Comparison of ENCODE assay signal across 9 cellular contexts in genomic region chr11:117231637-117232021, GRCh38. TPM values are rescaled to one million over a fixed set of nuclear protein-coding genes. Genes with fewer than 3 reads are reported as not detected.
A peak's percentile ranks its signal among the peaks of the same experiment; 100 is the strongest.
DNase-seq lines count a peak whose midpoint lies in the region; ATAC-seq, FAIRE-seq and TF ChIP-seq lines count a peak whose summit lies in the region.
"Had no signal": no experiment of that assay in that cellular context is flagged by ENCODE, and none has a peak within 500 bp of the region (broad histone marks: within the 10 kb centered on the region; RNA-seq: fewer than 3 reads in every experiment).

No MANE protein-coding gene starts in this region.

- ATAC-seq in A549 (no peak; a peak in 1 of 6 replicates), HG03354 (IDR thresholded peaks at IDR 0.05; ENCODE audit: poor library complexity, severe bottlenecking, unreplicated experiment) (no peak)

- H3K4me2 ChIP-seq in A549 = peak overlapping the region; percentile 89

- H3K27me3 ChIP-seq in brain microvascular endothelial cell (replicated peaks) = no peaks in the 10 kb centered on the region

- H3K36me3 ChIP-seq in brain microvascular endothelial cell (replicated peaks) = peaks cover 27% of the 10 kb centered on the region

- peaks cover 12% of the 10 kb centered on the region; the same call in 1 of the 3 replicates for H3K4me1 ChIP-seq in A549

- H3K4me3 ChIP-seq in A549 = peak overlapping the region; percentile 60
- H3K4me3 ChIP-seq in brain microvascular endothelial cell (ENCODE audit: low read depth, low read length) = peak overlapping the region; percentile 94

- peak overlapping the region; percentile 85 for H3K27ac Mint-ChIP-seq in mesothelial cell of epicardium

- TF ChIP-seq CTCF in A549 (IDR thresholded peaks at IDR 0.05) = no peak
- TF ChIP-seq CTCF in brain microvascular endothelial cell (IDR thresholded peaks at IDR 0.05; ENCODE audit: low read depth, low read length, missing control alignments) = no peak
- TF ChIP-seq CTCF in mesothelial cell of epicardium (IDR thresholded peaks at IDR 0.05; ENCODE audit: unreplicated experiment) = no peak

- peak overlapping the region; percentile 100 for H3K4me3 Mint-ChIP-seq in mesothelial cell of epicardium

- in situ Hi-C loops in brain microvascular endothelial cell (cut with HindIII; ENCODE audit: low pct_ligation_motif_present, low sequenced_read_pairs) = no loop called here

- H3K27me3 Mint-ChIP-seq in mesothelial cell of epicardium (ENCODE audit: low read depth) = no peaks in the 10 kb centered on the region

- no peak for TF ChIP-seq RAD21 in A549 (conservative IDR thresholded peaks at IDR 0.05 in 1 of 2, IDR thresholded peaks at IDR 0.05 in 1 of 2)

- H3K36me3 Mint-ChIP-seq in mesothelial cell of epicardium = peaks cover 8% of the 10 kb centered on the region

- CTCF ChIA-PET in A549 (lab: Yijun Ruan, JAX) = interaction anchor here (0.7 to 1.4 kb wide), 6 partner anchors 9 to 352 kb away, joined by 3 read pairs; no protein-coding TSS in a partner anchor

- POLR2A ChIA-PET in A549 (lab: Yijun Ruan, JAX) = interaction anchor here (0.9 to 1.5 kb wide), 2 partner anchors 96 to 441 kb away, joined by 3 to 4 read pairs; partner anchors contain the start of genes APOA5 and CEP164

- peak overlapping the region; percentile 82 to 100 for H3K27ac ChIP-seq in A549
- H3K27ac ChIP-seq in brain microvascular endothelial cell = peak overlapping the region; percentile 51

- no peak for TF ChIP-seq EP300 in A549 (IDR thresholded peaks at IDR 0.05)

- H3K9me3 Mint-ChIP-seq in mesothelial cell of epicardium = no peaks in the 10 kb centered on the region

- WGBS in A549 (ENCODE audit: missing lambda C conversion rate) = 1% methylated on average over 12 of the region's 13 CpGs

- FAIRE-seq in A549 (lab: Jason Lieb, UNC) = no peak
- FAIRE-seq: endometrium had no signal

- no peaks in the 10 kb centered on the region for H3K9me3 ChIP-seq in A549

- TF ChIP-seq POLR2A in A549 (IDR thresholded peaks at IDR 0.05; ENCODE audit: low read length) = no peak

- peaks cover 32% of the 10 kb centered on the region for H3K4me1 Mint-ChIP-seq in mesothelial cell of epicardium

- no peak for DNase-seq in A549 (ENCODE audit: low read depth in 1 of 2, low spot score in 1 of 2)
- DNase-seq in HT-29 (ENCODE audit: low spot score) = peak; percentile 37
- DNase-seq in brain microvascular endothelial cell = no peak
- DNase-seq in mesothelial cell of epicardium (ENCODE audit: low spot score in 2 of 2, unreplicated experiment in 2 of 2) = no peak
- DNase-seq in stimulated activated CD4-positive, alpha-beta T cell treated with anti-CD3 and anti-CD28 coated beads, Interleukin-2, amount 100 ng/mL, for 48 hours = no peak
- no peak for DNase-seq in NCI-H2029 treated with DMSO at 0.1 percent for 48 hours (lab: John Stamatoyannopoulos, UW)
- no peak for DNase-seq in SK-N-DZ (ENCODE audit: low spot score)

TF ChIP-seq in A549, 52 proteins besides CTCF, POLR2A, EP300 and RAD21:
- TF ChIP-seq MAX (IDR thresholded peaks at IDR 0.05) (0 out of 2 replicates have a peak, but pooled peaks have one; percentile 0), POLR2AphosphoS2 (conservative IDR thresholded peaks at IDR 0.05; ENCODE audit: low read length) (no peak), HMGXB4 (CRISPR knock-in tag; IDR thresholded peaks at IDR 0.05; ENCODE audit: borderline replicate concordance) (no peak), ZC3H11A (IDR thresholded peaks at IDR 0.05) (no peak), RNF2 (IDR thresholded peaks at IDR 0.05; ENCODE audit: borderline replicate concordance, low read depth) (no peak)
TF ChIP-seq in A549: peak in this region for 1.

RNA-seq across cellular contexts. Expression of gene PCSK7, which starts 0.2 kb away (rescaled TPM):
- polyA plus RNA-seq in A549 (2011; rRNA removed) = 9.8 and 12.8 TPM in 2 replicates
- 19.0 and 21.8 TPM in 2 replicates for polyA plus RNA-seq in A549 (2012; cell fraction: cytosol; rRNA removed)
- polyA plus RNA-seq in A549 (2012; cell fraction: nucleus; rRNA removed) = 55.7 and 65.6 TPM in 2 replicates
- 17.8 to 20.1 TPM (median 19.6 TPM) in 3 replicates for polyA plus RNA-seq in A549 (2017; fragmentation: RNase III; extraction: RNeasy Plus Mini Kit Qiagen cat#74134 plus additional on column Dnase treatment)
- polyA minus RNA-seq in A549 (2011; rRNA and poly(A)+ RNA removed) = 14.9 and 17.8 TPM in 2 replicates
- 81.7 and 85.4 TPM in 2 replicates for total RNA-seq in HT-29 (2014; rRNA removed; shearing (Covaris generic))
- total RNA-seq in mesothelial cell of epicardium = 57.0 to 66.0 TPM (median 64.4 TPM) in 3 replicates
- polyA plus RNA-seq in SK-N-DZ (2014; cell fraction: cytosol; rRNA removed) = 13.0 and 13.2 TPM in 2 replicates
- polyA plus RNA-seq in SK-N-DZ (2014; cell fraction: nucleus; rRNA removed) = 33.9 and 37.1 TPM in 2 replicates

RNA-seq across cellular contexts. Expression of gene RNF214, which starts 0.8 kb away (rescaled TPM):
- polyA plus RNA-seq in A549 (2011; rRNA removed) (14.0 and 15.9 TPM in 2 replicates), A549 (2017; fragmentation: RNase III; extraction: RNeasy Plus Mini Kit Qiagen cat#74134 plus additional on column Dnase treatment) (10.6 to 11.6 TPM (median 11.0 TPM) in 3 replicates)
- polyA plus RNA-seq in A549 (2012; cell fraction: cytosol; rRNA removed) = 11.4 and 11.6 TPM in 2 replicates
- 14.1 and 16.2 TPM in 2 replicates for polyA plus RNA-seq in A549 (2012; cell fraction: nucleus; rRNA removed)
- 36.7 and 40.3 TPM in 2 replicates for polyA minus RNA-seq in A549 (2011; rRNA and poly(A)+ RNA removed)
- total RNA-seq in HT-29 (2014; rRNA removed; shearing (Covaris generic)) = 10.8 and 11.5 TPM in 2 replicates
- total RNA-seq in mesothelial cell of epicardium = 39.5 to 44.8 TPM (median 39.9 TPM) in 3 replicates
- 5.8 TPM in 2 replicates for polyA plus RNA-seq in SK-N-DZ (2014; cell fraction: cytosol; rRNA removed)
- 4.5 and 4.6 TPM in 2 replicates for polyA plus RNA-seq in SK-N-DZ (2014; cell fraction: nucleus; rRNA removed)

RNA-seq across cellular contexts. Expression of gene TAGLN, which starts 32.5 kb away (rescaled TPM):
- polyA plus RNA-seq in A549 (2011; rRNA removed) (34.2 and 43.2 TPM in 2 replicates), A549 (2017; fragmentation: RNase III; extraction: RNeasy Plus Mini Kit Qiagen cat#74134 plus additional on column Dnase treatment) (257 to 296 TPM (median 287 TPM) in 3 replicates)
- polyA plus RNA-seq in A549 (2012; cell fraction: cytosol; rRNA removed) = 104 and 153 TPM in 2 replicates
- polyA plus RNA-seq in A549 (2012; cell fraction: nucleus; rRNA removed) = 153 and 173 TPM in 2 replicates
- polyA minus RNA-seq in A549 (2011; rRNA and poly(A)+ RNA removed) = 16.0 and 24.1 TPM in 2 replicates
- total RNA-seq in HT-29 (2014; rRNA removed; shearing (Covaris generic)) = 11.3 and 14.7 TPM in 2 replicates
- 192 to 206 TPM (median 197 TPM) in 3 replicates for total RNA-seq in mesothelial cell of epicardium
- polyA plus RNA-seq in SK-N-DZ (2014; cell fraction: cytosol; rRNA removed) = 0.14 and 0.77 TPM in 2 replicates
- 4.7 and 8.1 TPM in 2 replicates for polyA plus RNA-seq in SK-N-DZ (2014; cell fraction: nucleus; rRNA removed)

RNA-seq across cellular contexts. Expression of gene SIDT2, which starts 53.1 kb away (rescaled TPM):
- 8.5 and 15.4 TPM in 2 replicates for polyA plus RNA-seq in A549 (2011; rRNA removed)
- 10.2 and 10.7 TPM in 2 replicates for polyA plus RNA-seq in A549 (2012; cell fraction: cytosol; rRNA removed)
- 28.6 and 37.9 TPM in 2 replicates for polyA plus RNA-seq in A549 (2012; cell fraction: nucleus; rRNA removed)
- 5.5 to 6.4 TPM (median 5.9 TPM) in 3 replicates for polyA plus RNA-seq in A549 (2017; fragmentation: RNase III; extraction: RNeasy Plus Mini Kit Qiagen cat#74134 plus additional on column Dnase treatment)
- 25.7 and 34.3 TPM in 2 replicates for polyA minus RNA-seq in A549 (2011; rRNA and poly(A)+ RNA removed)
- 29.5 and 44.1 TPM in 2 replicates for total RNA-seq in HT-29 (2014; rRNA removed; shearing (Covaris generic))
- total RNA-seq in mesothelial cell of epicardium = 37.6 to 41.7 TPM (median 39.4 TPM) in 3 replicates
- 1.4 and 1.9 TPM in 2 replicates for polyA plus RNA-seq in SK-N-DZ (2014; cell fraction: cytosol; rRNA removed)
- 8.4 and 14.3 TPM in 2 replicates for polyA plus RNA-seq in SK-N-DZ (2014; cell fraction: nucleus; rRNA removed)

RNA-seq across cellular contexts. Expression of gene BACE1-AS, which starts 59.5 kb away (rescaled TPM):
- polyA plus RNA-seq in A549 (2011; rRNA removed) (4.4 and 5.4 TPM in 2 replicates), A549 (2017; fragmentation: RNase III; extraction: RNeasy Plus Mini Kit Qiagen cat#74134 plus additional on column Dnase treatment) (1.7 to 2.0 TPM (median 1.8 TPM) in 3 replicates)
- 1.1 and 1.6 TPM in 2 replicates for polyA plus RNA-seq in A549 (2012; cell fraction: cytosol; rRNA removed)
- 2.4 and 3.3 TPM in 2 replicates for polyA plus RNA-seq in A549 (2012; cell fraction: nucleus; rRNA removed)
- 9.6 and 10.6 TPM in 2 replicates for polyA minus RNA-seq in A549 (2011; rRNA and poly(A)+ RNA removed)
- 2.8 and 5.1 TPM in 2 replicates for total RNA-seq in HT-29 (2014; rRNA removed; shearing (Covaris generic))
- 15.8 to 20.0 TPM (median 16.6 TPM) in 3 replicates for total RNA-seq in mesothelial cell of epicardium
- 2.8 and 2.9 TPM in 2 replicates for polyA plus RNA-seq in SK-N-DZ (2014; cell fraction: cytosol; rRNA removed)
- 3.6 and 4.2 TPM in 2 replicates for polyA plus RNA-seq in SK-N-DZ (2014; cell fraction: nucleus; rRNA removed)

Comparison
In these comparisons a context has a peak if more than half of its experiments do, and no peak if none do; other contexts are left out.
1. RNA of gene TAGLN, which starts 32.5 kb away (total RNA-seq): 192 to 206 TPM in mesothelial cell of epicardium; 11.3 to 14.7 TPM in HT-29; every median in the first group is over 10 times any median in the second.